ENCODE assay signal across 11 cellular contexts in the genomic region with DNA sequence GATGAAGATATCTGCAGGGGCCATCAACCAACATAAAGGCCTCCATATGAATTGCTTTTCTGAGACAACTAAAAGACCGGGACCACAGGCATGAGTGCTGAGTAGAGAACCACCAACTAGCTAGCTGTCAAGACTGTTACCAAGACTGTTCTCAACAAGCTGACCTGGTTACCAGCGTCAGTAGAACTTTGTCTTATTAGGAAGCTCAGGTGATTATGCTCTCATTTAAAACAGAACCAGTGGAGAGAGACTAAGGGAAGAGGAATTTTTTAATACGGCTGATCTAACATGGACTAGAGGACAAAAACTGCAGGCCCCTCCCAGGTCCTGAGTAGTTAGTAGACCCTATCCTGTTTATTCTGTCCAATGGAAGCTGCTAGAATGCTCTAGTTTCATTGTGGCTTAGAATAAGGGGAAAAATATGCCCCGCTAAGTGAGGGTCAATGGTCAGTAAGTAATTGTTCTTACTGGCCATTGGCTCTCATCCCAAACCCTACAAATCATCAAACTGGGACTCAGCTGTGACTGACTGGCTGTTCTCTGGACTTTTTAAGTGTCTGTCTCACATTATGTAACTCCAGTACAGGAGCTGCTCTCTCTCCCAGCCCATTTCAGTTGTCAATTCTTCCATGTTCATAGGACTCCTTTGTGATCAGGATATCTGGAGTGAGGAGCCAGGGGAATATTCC. TPM values are rescaled to one million over a fixed set of nuclear protein-coding genes. Genes with fewer than 3 reads are reported as not detected.
DNase-seq lines count a peak whose midpoint lies in the region; ATAC-seq and TF ChIP-seq lines count a peak whose summit lies in the region.
"Had no signal": no experiment of that assay in that cellular context is flagged by ENCODE, and none has a peak within 500 bp of the region (broad histone marks: within the 10 kb centered on the region; RNA-seq: fewer than 3 reads in every experiment).

No MANE protein-coding gene starts in this region.

- TF ChIP-seq CTCF in chondrocyte (IDR thresholded peaks at IDR 0.05) (no peak), right lobe of liver (IDR thresholded peaks at IDR 0.05) (no peak)

- ATAC-seq in right lobe of liver (peak in 3 of 4 donors; percentile 1 to 22 (median 19)), GM19035 (IDR thresholded peaks at IDR 0.05; ENCODE audit: unreplicated experiment) (no peak)
- no peak for ATAC-seq in stimulated activated effector memory CD8-positive, alpha-beta T cell treated with anti-CD3 and anti-CD28 coated beads, Interleukin-12 subunit alpha, Interleukin-12 subunit beta, amount 100 ng/mL, for 72 hours
- ATAC-seq: activated naive CD4-positive, alpha-beta T cell treated with anti-CD3 and anti-CD28 coated beads, Interleukin-2, amount 50 U/mL, for 72 hours; GM12878; stimulated activated naive B cell treated with anti-CD40 and anti-IgM and Interleukin-4, amounts not matched to agents 10 μg/mL and 1 μg/mL and 100 μg/mL, for 72 hours had no signal

- no peaks in the 10 kb centered on the region for H3K9me3 Mint-ChIP-seq in chondrocyte (ENCODE audit: low read depth)
- no peaks in the 10 kb centered on the region for H3K9me3 Mint-ChIP-seq in stimulated activated effector memory CD8-positive, alpha-beta T cell treated with anti-CD3 and anti-CD28 coated beads, Interleukin-12 subunit alpha, Interleukin-12 subunit beta, amount 100 ng/mL, for 72 hours
- H3K9me3 Mint-ChIP-seq: activated naive CD4-positive, alpha-beta T cell treated with anti-CD3 and anti-CD28 coated beads, Interleukin-2, amount 50 U/mL, for 72 hours; stimulated activated naive B cell treated with anti-CD40 and anti-IgM and Interleukin-4, amounts not matched to agents 10 μg/mL and 1 μg/mL and 100 μg/mL, for 72 hours had no signal

- 35% methylated on average over 3 of the region's 4 CpGs for WGBS in right lobe of liver (ENCODE audit: insufficient coverage, low coverage, low lambda C conversion rate, missing lambda C conversion rate)

- H3K4me1 Mint-ChIP-seq in chondrocyte (ENCODE audit: low read depth), result peaks cover 25% of the 10 kb centered on the region
- H3K4me1 Mint-ChIP-seq in stimulated activated effector memory CD8-positive, alpha-beta T cell treated with anti-CD3 and anti-CD28 coated beads, Interleukin-12 subunit alpha, Interleukin-12 subunit beta, amount 100 ng/mL, for 72 hours, result peaks cover 29% of the 10 kb centered on the region

- intact Hi-C loops in right lobe of liver (cut with DNase I), result no loop called here

- no peaks in the 10 kb centered on the region for H3K27me3 Mint-ChIP-seq in chondrocyte (ENCODE audit: low read depth)
- H3K27me3 Mint-ChIP-seq: stimulated activated naive B cell treated with anti-CD40 and anti-IgM and Interleukin-4, amounts not matched to agents 10 μg/mL and 1 μg/mL and 100 μg/mL, for 72 hours had no signal

- no peak for TF ChIP-seq POLR2A in right lobe of liver (IDR thresholded peaks at IDR 0.05)

- H3K36me3 ChIP-seq in right lobe of liver, result peaks cover 0 to 30% (median 18%) of the 10 kb centered on the region in 4 donors

- no peaks in the 10 kb centered on the region for H3K9me3 ChIP-seq in right lobe of liver

- peaks cover 0 to 53% (median 5%) of the 10 kb centered on the region in 4 donors for H3K4me1 ChIP-seq in right lobe of liver

- no peak overlapping the region for H3K4me3 Mint-ChIP-seq in chondrocyte (ENCODE audit: unreplicated experiment)
- H3K4me3 Mint-ChIP-seq in stimulated activated effector memory CD8-positive, alpha-beta T cell treated with anti-CD3 and anti-CD28 coated beads, Interleukin-12 subunit alpha, Interleukin-12 subunit beta, amount 100 ng/mL, for 72 hours, result no peak overlapping the region
- H3K4me3 Mint-ChIP-seq: stimulated activated naive B cell treated with anti-CD40 and anti-IgM and Interleukin-4, amounts not matched to agents 10 μg/mL and 1 μg/mL and 100 μg/mL, for 72 hours had no signal

- no peaks in the 10 kb centered on the region for H3K27me3 ChIP-seq in right lobe of liver

- H3K27ac ChIP-seq in right lobe of liver, result peak overlapping the region in 1 of 3 donors; percentile 66

- H3K27ac Mint-ChIP-seq in chondrocyte (ENCODE audit: unreplicated experiment), result peak overlapping the region; percentile 15
- H3K27ac Mint-ChIP-seq in stimulated activated effector memory CD8-positive, alpha-beta T cell treated with anti-CD3 and anti-CD28 coated beads, Interleukin-12 subunit alpha, Interleukin-12 subunit beta, amount 100 ng/mL, for 72 hours, result peak overlapping the region; percentile 44
- H3K27ac Mint-ChIP-seq: activated naive CD4-positive, alpha-beta T cell treated with anti-CD3 and anti-CD28 coated beads, Interleukin-2, amount 50 U/mL, for 72 hours; stimulated activated naive B cell treated with anti-CD40 and anti-IgM and Interleukin-4, amounts not matched to agents 10 μg/mL and 1 μg/mL and 100 μg/mL, for 72 hours had no signal

- DNase-seq in HK-2 (ENCODE audit: unreplicated experiment), result peak; percentile 50
- DNase-seq in chondrocyte (ENCODE audit: low spot score), result no peak
- no peak for DNase-seq in right lobe of liver
- no peak for DNase-seq in stimulated activated effector memory CD8-positive, alpha-beta T cell treated with anti-CD3 and anti-CD28 coated beads, Interleukin-12 subunit alpha, Interleukin-12 subunit beta, amount 100 ng/mL, for 72 hours (ENCODE audit: low spot score in 2 of 2)
- no peak for DNase-seq in NCI-H187 treated with DMSO at 0.1 percent for 48 hours (lab: John Stamatoyannopoulos, UW)
- no peak for DNase-seq in T-helper 1 cell
- DNase-seq: Karpas-422; stimulated activated naive B cell treated with anti-CD40 and anti-IgM and Interleukin-4, amounts not matched to agents 10 μg/mL and 1 μg/mL and 100 μg/mL, for 72 hours had no signal

- H3K36me3 Mint-ChIP-seq in chondrocyte (ENCODE audit: low read depth), result peaks cover 27% of the 10 kb centered on the region
- peaks cover 56% of the 10 kb centered on the region for H3K36me3 Mint-ChIP-seq in stimulated activated effector memory CD8-positive, alpha-beta T cell treated with anti-CD3 and anti-CD28 coated beads, Interleukin-12 subunit alpha, Interleukin-12 subunit beta, amount 100 ng/mL, for 72 hours

- no peak overlapping the region for H3K4me3 ChIP-seq in right lobe of liver
- H3K4me3 ChIP-seq: GM12878 had no signal

RNA-seq across cellular contexts. Expression of a gene that starts 3.8 kb away (rescaled TPM):
- 111 to 204 TPM (median 199 TPM) in 3 replicates for total RNA-seq in chondrocyte
- total RNA-seq in right lobe of liver, result 10 to 100 TPM; 34.8 to 84.3 (median 42.7) TPM

RNA-seq across cellular contexts. Expression of a gene that starts 46.1 kb away (rescaled TPM):
- 49.4 to 128 TPM (median 120 TPM) in 3 replicates for total RNA-seq in chondrocyte
- 10 to 100 TPM; 14.4 to 39.6 (median 26.3) TPM for total RNA-seq in right lobe of liver

Comparison
In these comparisons a context has a peak if more than half of its experiments do, and no peak if none do; other contexts are left out.
1. ATAC-seq: peak in right lobe of liver (3 of 4); none in stimulated activated effector memory CD8-positive, alpha-beta T cell treated with anti-CD3 and anti-CD28 coated beads, Interleukin-12 subunit alpha, Interleukin-12 subunit beta, amount 100 ng/mL, for 72 hours (single experiment) and GM19035 (single experiment).